8 cellular contexts compared by ENCODE assay signal in genomic region chr6:53048431-53049195, GRCh38. TPM values are rescaled to one million over a fixed set of nuclear protein-coding genes. Genes with fewer than 3 reads are reported as not detected.
DNase-seq lines count a peak whose midpoint lies in the region; ATAC-seq and TF ChIP-seq lines count a peak whose summit lies in the region.

No MANE protein-coding gene starts in this region.

- peak overlapping the region; percentile 32 for H3K4me3 Mint-ChIP-seq in activated naive CD8-positive, alpha-beta T cell treated with anti-CD3 and anti-CD28 coated beads, Interleukin-2, amount 50 U/mL, for 24 hours
- peak overlapping the region; percentile 86 for H3K4me3 Mint-ChIP-seq in natural killer cell treated with Interleukin-12 subunit alpha and Interleukin-12 subunit beta and Interleukin-15 and Interleukin-18, amount 100 ng/mL, for 72 hours
- no peak overlapping the region for H3K4me3 Mint-ChIP-seq in endodermal cell

- H3K36me3 ChIP-seq in endodermal cell (ENCODE audit: control insufficient read depth, insufficient read depth, low read length) = peaks cover 5% of the 10 kb centered on the region

- H3K27ac ChIP-seq in right cardiac atrium (ENCODE audit: low read length) = no peak overlapping the region
- H3K27ac ChIP-seq in endodermal cell (ENCODE audit: low read depth, low read length) = no peak overlapping the region

- H3K4me1 ChIP-seq in right cardiac atrium (ENCODE audit: control insufficient read depth, insufficient read depth, low read length) = peaks cover 2% of the 10 kb centered on the region
- H3K4me1 ChIP-seq in endodermal cell (ENCODE audit: control insufficient read depth, insufficient read depth, low read length) = peaks cover 9% of the 10 kb centered on the region

- H3K27me3 ChIP-seq in right cardiac atrium (ENCODE audit: control insufficient read depth, insufficient read depth) (no peaks in the 10 kb centered on the region), endodermal cell (ENCODE audit: control insufficient read depth, insufficient read depth, low read length, poor library complexity, severe bottlenecking) (no peaks in the 10 kb centered on the region)

- intact Hi-C loops in right cardiac atrium (cut with DNase I) = no loop called here

- no peaks in the 10 kb centered on the region for H3K27me3 Mint-ChIP-seq in activated naive CD8-positive, alpha-beta T cell treated with anti-CD3 and anti-CD28 coated beads, Interleukin-2, amount 50 U/mL, for 24 hours
- no peaks in the 10 kb centered on the region for H3K27me3 Mint-ChIP-seq in natural killer cell treated with Interleukin-12 subunit alpha and Interleukin-12 subunit beta and Interleukin-15 and Interleukin-18, amount 100 ng/mL, for 72 hours
- H3K27me3 Mint-ChIP-seq in endodermal cell (ENCODE audit: insufficient read depth) = no peaks in the 10 kb centered on the region

- peaks cover 32% of the 10 kb centered on the region for H3K4me1 Mint-ChIP-seq in activated naive CD8-positive, alpha-beta T cell treated with anti-CD3 and anti-CD28 coated beads, Interleukin-2, amount 50 U/mL, for 24 hours
- H3K4me1 Mint-ChIP-seq in natural killer cell treated with Interleukin-12 subunit alpha and Interleukin-12 subunit beta and Interleukin-15 and Interleukin-18, amount 100 ng/mL, for 72 hours (ENCODE audit: low read depth in 2 of 2) = peaks cover 28 to 30% of the 10 kb centered on the region in 2 donors
- peaks cover 12% of the 10 kb centered on the region for H3K4me1 Mint-ChIP-seq in endodermal cell

- no peak overlapping the region for H3K4me3 ChIP-seq in right cardiac atrium (ENCODE audit: low read length)
- no peak overlapping the region for H3K4me3 ChIP-seq in endodermal cell (ENCODE audit: low read length)

- DNase-seq in AG08395 (ENCODE audit: low spot score) = peak; percentile 64
- DNase-seq in activated naive CD8-positive, alpha-beta T cell treated with anti-CD3 and anti-CD28 coated beads, Interleukin-2, amount 50 U/mL, for 24 hours = no peak
- DNase-seq in natural killer cell treated with Interleukin-12 subunit alpha and Interleukin-12 subunit beta and Interleukin-15 and Interleukin-18, amount 100 ng/mL, for 72 hours (ENCODE audit: low spot score) = no peak
- no peak for DNase-seq in right cardiac atrium
- DNase-seq in endodermal cell = no peak
- no peak for DNase-seq in effector CD8-positive, alpha-beta T cell (lab: John Stamatoyannopoulos, UW)

- H3K9ac ChIP-seq in endodermal cell (ENCODE audit: extremely low read depth, low read length, poor library complexity, severe bottlenecking) = no peak overlapping the region

- 80% methylated on average over 9 of the region's 9 CpGs for WGBS in right cardiac atrium
- 93 to 97% methylated on average over 6 to 9 of the region's 9 CpGs for WGBS in endodermal cell (ENCODE audit: insufficient coverage in 1 of 2, insufficient read length in 1 of 2), 2 experiments

- H3K9me3 ChIP-seq in right cardiac atrium (ENCODE audit: control insufficient read depth, low read length) (no peaks in the 10 kb centered on the region), endodermal cell (ENCODE audit: control insufficient read depth, low read length) (peaks cover 9% of the 10 kb centered on the region)

- no peaks in the 10 kb centered on the region for H3K9me3 Mint-ChIP-seq in activated naive CD8-positive, alpha-beta T cell treated with anti-CD3 and anti-CD28 coated beads, Interleukin-2, amount 50 U/mL, for 24 hours
- H3K9me3 Mint-ChIP-seq in natural killer cell treated with Interleukin-12 subunit alpha and Interleukin-12 subunit beta and Interleukin-15 and Interleukin-18, amount 100 ng/mL, for 72 hours = no peaks in the 10 kb centered on the region
- H3K9me3 Mint-ChIP-seq in endodermal cell = peaks cover 7% of the 10 kb centered on the region

- H3K36me3 Mint-ChIP-seq in activated naive CD8-positive, alpha-beta T cell treated with anti-CD3 and anti-CD28 coated beads, Interleukin-2, amount 50 U/mL, for 24 hours (ENCODE audit: low read depth) = peaks cover 8% of the 10 kb centered on the region
- no peaks in the 10 kb centered on the region for H3K36me3 Mint-ChIP-seq in natural killer cell treated with Interleukin-12 subunit alpha and Interleukin-12 subunit beta and Interleukin-15 and Interleukin-18, amount 100 ng/mL, for 72 hours
- H3K36me3 Mint-ChIP-seq in endodermal cell (ENCODE audit: low read depth) = peaks cover 15% of the 10 kb centered on the region

- ATAC-seq in GM19351 (IDR thresholded peaks at IDR 0.05; ENCODE audit: unreplicated experiment) (peak; percentile 94), HG03378 (IDR thresholded peaks at IDR 0.05; ENCODE audit: unreplicated experiment) (peak; percentile 97), right cardiac atrium (no peak)
- peak; percentile 79 for ATAC-seq in activated naive CD8-positive, alpha-beta T cell treated with anti-CD3 and anti-CD28 coated beads, Interleukin-2, amount 50 U/mL, for 24 hours
- peak; percentile 89 to 95 for ATAC-seq in natural killer cell treated with Interleukin-12 subunit alpha and Interleukin-12 subunit beta and Interleukin-15 and Interleukin-18, amount 100 ng/mL, for 72 hours

- no peak for TF ChIP-seq CTCF in endodermal cell (conservative IDR thresholded peaks at IDR 0.05)

- H3K27ac Mint-ChIP-seq in activated naive CD8-positive, alpha-beta T cell treated with anti-CD3 and anti-CD28 coated beads, Interleukin-2, amount 50 U/mL, for 24 hours = peak overlapping the region; percentile 4
- H3K27ac Mint-ChIP-seq in natural killer cell treated with Interleukin-12 subunit alpha and Interleukin-12 subunit beta and Interleukin-15 and Interleukin-18, amount 100 ng/mL, for 72 hours = peak overlapping the region; percentile 76 to 97
- H3K27ac Mint-ChIP-seq in endodermal cell = no peak overlapping the region

RNA-seq across cellular contexts. Expression of gene CILK1, which starts 13.0 kb away (rescaled TPM):
- 10 to 100 TPM in 1 of 2 donors, 1 to 10 TPM in 1; 4.3 to 10.0 TPM for total RNA-seq in natural killer cell treated with Interleukin-12 subunit alpha and Interleukin-12 subunit beta and Interleukin-15 and Interleukin-18, amount 100 ng/mL, for 72 hours
- 10 to 100 TPM in 1 of 4 donors, 1 to 10 TPM in 3; 7.0 to 10.7 (median 8.3) TPM for total RNA-seq in right cardiac atrium
- polyA plus RNA-seq in right cardiac atrium = 4.1 TPM
- total RNA-seq in endodermal cell = 1 to 10 TPM; 8.1 to 8.9 TPM
- 12.4 TPM for polyA plus RNA-seq in endodermal cell (2013, experiment 1 of 2)
- polyA plus RNA-seq in endodermal cell (2013, experiment 2 of 2) = 13.2 TPM

RNA-seq across cellular contexts. Expression of gene FBXO9, which starts 16.6 kb away (rescaled TPM):
- 10 to 100 TPM; 62.8 to 74.9 TPM for total RNA-seq in natural killer cell treated with Interleukin-12 subunit alpha and Interleukin-12 subunit beta and Interleukin-15 and Interleukin-18, amount 100 ng/mL, for 72 hours
- total RNA-seq in right cardiac atrium = 100 to 1,000 TPM in 2 of 4 donors, 10 to 100 TPM in 2; 79.9 to 118 (median 103) TPM
- 33.8 TPM for polyA plus RNA-seq in right cardiac atrium
- 10 to 100 TPM; 49.6 to 65.3 TPM for total RNA-seq in endodermal cell
- polyA plus RNA-seq in endodermal cell (2013, experiment 1 of 2) = 33.4 TPM
- 27.3 TPM for polyA plus RNA-seq in endodermal cell (2013, experiment 2 of 2)

RNA-seq across cellular contexts. Expression of gene GSTA4, which starts 53.5 kb away (rescaled TPM):
- 1 to 10 TPM in 1 of 2 donors, under 1 TPM in 1; 0.89 to 1.5 TPM for total RNA-seq in natural killer cell treated with Interleukin-12 subunit alpha and Interleukin-12 subunit beta and Interleukin-15 and Interleukin-18, amount 100 ng/mL, for 72 hours
- total RNA-seq in right cardiac atrium (10 to 100 TPM; 11.5 to 17.6 (median 15.4) TPM), endodermal cell (10 to 100 TPM; 22.0 to 36.1 TPM)
- polyA plus RNA-seq in right cardiac atrium = 16.8 TPM
- polyA plus RNA-seq in endodermal cell (2013, experiment 1 of 2) = 91.0 TPM
- polyA plus RNA-seq in endodermal cell (2013, experiment 2 of 2) = 77.5 TPM

Comparison
In these comparisons a context has a peak if more than half of its experiments do, and no peak if none do; other contexts are left out.
1. ATAC-seq: peak in GM19351 (single experiment), HG03378 (single experiment), activated naive CD8-positive, alpha-beta T cell treated with anti-CD3 and anti-CD28 coated beads, Interleukin-2, amount 50 U/mL, for 24 hours (single experiment) and natural killer cell treated with Interleukin-12 subunit alpha and Interleukin-12 subunit beta and Interleukin-15 and Interleukin-18, amount 100 ng/mL, for 72 hours (2 of 2); none in right cardiac atrium (0 of 2).
2. RNA of gene GSTA4, which starts 53.5 kb away (total RNA-seq): 22.0 to 36.1 TPM in endodermal cell and 11.5 to 17.6 TPM in right cardiac atrium; 0.89 to 1.5 TPM in natural killer cell treated with Interleukin-12 subunit alpha and Interleukin-12 subunit beta and Interleukin-15 and Interleukin-18, amount 100 ng/mL, for 72 hours; every median in the first group is over 4 times any median in the second.